Comparison of ENCODE assay signal across 26 cellular contexts in the genomic region with DNA sequence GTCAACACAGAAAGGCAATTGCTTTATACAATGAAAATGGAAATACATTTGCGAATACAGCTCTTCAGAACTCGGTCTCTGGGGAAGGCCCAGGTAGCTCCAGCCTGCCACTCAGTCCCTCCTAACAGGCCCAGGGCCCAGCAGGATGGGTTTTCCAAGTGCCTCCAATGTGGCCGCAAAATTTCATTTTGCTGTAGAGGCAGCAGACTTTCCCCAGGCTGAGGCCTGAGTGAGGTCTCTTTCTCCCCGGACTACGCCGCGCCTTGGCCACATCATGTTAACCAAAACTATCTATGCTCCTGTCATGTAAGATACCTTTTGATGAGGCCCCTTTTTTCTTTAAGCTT.
"Had no signal": no experiment of that assay in that cellular context is flagged by ENCODE, and none has a peak within 500 bp of the region (broad histone marks: within the 10 kb centered on the region; RNA-seq: fewer than 3 reads in every experiment).

No MANE protein-coding gene starts in this region.

- H3K27me3 ChIP-seq: brain microvascular endothelial cell had no signal

- H3K4me1 ChIP-seq: SJCRH30 had no signal

- H3K27ac ChIP-seq: brain microvascular endothelial cell, SJCRH30, SK-N-MC had no signal

- DNase-seq: activated B cell treated with CpG ODN at 0.5 μM for 24 hours; activated CD4-positive, alpha-beta memory T cell treated with anti-CD3 and anti-CD28 coated beads for 36 hours; activated CD4-positive, alpha-beta T cell treated with anti-CD3 and anti-CD28 coated beads for 4 hours; activated CD4-positive, alpha-beta T cell treated with anti-CD3 and anti-CD28 coated beads, Interleukin-2, amount 50 U/mL, for 1 hour; activated CD4-positive, CD25-positive, alpha-beta regulatory T cell treated with anti-CD3 and anti-CD28 coated beads, Interleukin-2, amount 50 U/mL, for 72 hours; activated CD8-positive, alpha-beta memory T cell treated with anti-CD3 and anti-CD28 coated beads, Interleukin-2, amount 50 U/mL, for 48 hours; activated effector memory CD4-positive, alpha-beta T cell treated with Interleukin-2 at 50 U/mL for 16 hours; activated naive CD4-positive, alpha-beta T cell treated with anti-CD3 and anti-CD28 coated beads, Interleukin-2, amount 10 ng/mL, durations not matched to agents 7 days and 5 days; activated naive CD8-positive, alpha-beta T cell treated with anti-CD3 and anti-CD28 coated beads, Interleukin-2, amount 50 U/mL, for 24 hours; activated T-cell treated with anti-CD3 and anti-CD28 coated beads, Interleukin-2, amount 50 U/mL, for 48 hours; brain microvascular endothelial cell; central memory CD4-positive, alpha-beta T cell; NCI-H1105; NCI-H1417 treated with DMSO at 0.1 percent for 48 hours; NCI-H187 treated with DMSO at 0.1 percent for 48 hours; NCI-H2081; NCI-H510A; NCI-H526; NCI-H748 treated with DMSO at 0.1 percent for 48 hours; SHP77; SJCRH30 had no signal

- H3K27me3 Mint-ChIP-seq: activated naive CD8-positive, alpha-beta T cell had no signal

- H3K9me3 ChIP-seq: SJCRH30 had no signal

- H3K4me3 Mint-ChIP-seq: activated B cell treated with CpG ODN at 0.5 μM for 24 hours; activated CD4-positive, alpha-beta memory T cell treated with anti-CD3 and anti-CD28 coated beads for 36 hours; activated naive CD4-positive, alpha-beta T cell treated with anti-CD3 and anti-CD28 coated beads, Interleukin-2, amount 10 ng/mL, durations not matched to agents 7 days and 5 days; activated naive CD8-positive, alpha-beta T cell; activated naive CD8-positive, alpha-beta T cell treated with anti-CD3 and anti-CD28 coated beads, Interleukin-2, amount 50 U/mL, for 24 hours; T-helper 1 cell treated with Interleukin-12 subunit alpha and Interleukin-12 subunit beta and Interleukin-4 antibody, amounts not matched to agents 30 μg/mL and 1 μg/mL, for 36 hours; T-helper 2 cell treated with Interferon-gamma antibody and Interleukin-4, amounts not matched to agents 5 μg/mL and 100 μg/mL, for 36 hours had no signal

- H3K36me3 Mint-ChIP-seq: activated CD4-positive, alpha-beta memory T cell treated with anti-CD3 and anti-CD28 coated beads for 36 hours; activated naive CD4-positive, alpha-beta T cell treated with anti-CD3 and anti-CD28 coated beads, Interleukin-2, amount 10 ng/mL, durations not matched to agents 7 days and 5 days; activated naive CD8-positive, alpha-beta T cell had no signal

- H3K36me3 ChIP-seq: brain microvascular endothelial cell, SJCRH30 had no signal

- H3K4me3 ChIP-seq: SJCRH30, SK-N-MC had no signal

- H3K4me1 Mint-ChIP-seq: activated B cell treated with CpG ODN at 0.5 μM for 24 hours; activated naive CD4-positive, alpha-beta T cell treated with anti-CD3 and anti-CD28 coated beads, Interleukin-2, amount 10 ng/mL, durations not matched to agents 7 days and 5 days had no signal

- H3K9me3 Mint-ChIP-seq: activated B cell treated with CpG ODN at 0.5 μM for 24 hours; activated naive CD4-positive, alpha-beta T cell treated with anti-CD3 and anti-CD28 coated beads, Interleukin-2, amount 10 ng/mL, durations not matched to agents 7 days and 5 days; activated naive CD8-positive, alpha-beta T cell treated with anti-CD3 and anti-CD28 coated beads, Interleukin-2, amount 50 U/mL, for 24 hours; T-helper 1 cell treated with Interleukin-12 subunit alpha and Interleukin-12 subunit beta and Interleukin-4 antibody, amounts not matched to agents 30 μg/mL and 1 μg/mL, for 36 hours; T-helper 2 cell treated with Interferon-gamma antibody and Interleukin-4, amounts not matched to agents 5 μg/mL and 100 μg/mL, for 36 hours had no signal

- ATAC-seq: activated naive CD8-positive, alpha-beta T cell treated with anti-CD3 and anti-CD28 coated beads, Interleukin-2, amount 50 U/mL, for 24 hours; Panc1 had no signal

- H3K27ac Mint-ChIP-seq: activated B cell treated with CpG ODN at 0.5 μM for 24 hours; activated CD4-positive, alpha-beta memory T cell treated with anti-CD3 and anti-CD28 coated beads for 36 hours; activated naive CD4-positive, alpha-beta T cell treated with anti-CD3 and anti-CD28 coated beads, Interleukin-2, amount 10 ng/mL, durations not matched to agents 7 days and 5 days; activated naive CD8-positive, alpha-beta T cell; activated naive CD8-positive, alpha-beta T cell treated with anti-CD3 and anti-CD28 coated beads, Interleukin-2, amount 50 U/mL, for 24 hours; T-helper 1 cell treated with Interleukin-12 subunit alpha and Interleukin-12 subunit beta and Interleukin-4 antibody, amounts not matched to agents 30 μg/mL and 1 μg/mL, for 36 hours; T-helper 2 cell treated with Interferon-gamma antibody and Interleukin-4, amounts not matched to agents 5 μg/mL and 100 μg/mL, for 36 hours had no signal
